Comparison of ENCODE assay signal across 8 cellular contexts in genomic region chr3:194137314-194138097, GRCh38. TPM values are rescaled to one million over a fixed set of nuclear protein-coding genes. Genes with fewer than 3 reads are reported as not detected.
A peak's percentile ranks its signal among the peaks of the same experiment; 100 is the strongest.
DNase-seq lines count a peak whose midpoint lies in the region; ATAC-seq and TF ChIP-seq lines count a peak whose summit lies in the region.

No MANE protein-coding gene starts in this region.

- peak; percentile 67 for TF ChIP-seq CTCF in GM13976 (IDR thresholded peaks at IDR 0.05; ENCODE audit: borderline replicate concordance, control extremely low read depth, extremely low read depth, insufficient read depth, missing control alignments)
- TF ChIP-seq CTCF in type B pancreatic cell (conservative IDR thresholded peaks at IDR 0.05) = peak; percentile 61

- H3K36me3 Mint-ChIP-seq in activated CD8-positive, alpha-beta memory T cell treated with anti-CD3 and anti-CD28 coated beads, Interleukin-2, amount 10 ng/mL, durations not matched to agents 7 days and 5 days = peaks cover 4% of the 10 kb centered on the region
- peaks cover 23% of the 10 kb centered on the region for H3K36me3 Mint-ChIP-seq in type B pancreatic cell

- peak; percentile 46 for ATAC-seq in HG02885 (IDR thresholded peaks at IDR 0.05; ENCODE audit: poor library complexity, unreplicated experiment)
- ATAC-seq in activated CD8-positive, alpha-beta memory T cell treated with anti-CD3 and anti-CD28 coated beads, Interleukin-2, amount 10 ng/mL, durations not matched to agents 7 days and 5 days = peak; percentile 31

- H3K4me3 Mint-ChIP-seq in activated CD8-positive, alpha-beta memory T cell treated with anti-CD3 and anti-CD28 coated beads, Interleukin-2, amount 10 ng/mL, durations not matched to agents 7 days and 5 days = peak overlapping the region; percentile 61
- H3K4me3 Mint-ChIP-seq in type B pancreatic cell = peak overlapping the region; percentile 97

- H3K9me3 Mint-ChIP-seq in activated CD8-positive, alpha-beta memory T cell treated with anti-CD3 and anti-CD28 coated beads, Interleukin-2, amount 10 ng/mL, durations not matched to agents 7 days and 5 days (ENCODE audit: low read depth) = no peaks in the 10 kb centered on the region
- H3K9me3 Mint-ChIP-seq in type B pancreatic cell = no peaks in the 10 kb centered on the region

- H2AFZ ChIP-seq in ACC112 (ENCODE audit: low read length, unreplicated experiment) = no peak overlapping the region

- H3K36me3 ChIP-seq in ACC112 (ENCODE audit: insufficient read depth, low read length) = no peaks in the 10 kb centered on the region
- H3K36me3 ChIP-seq in esophagus (ENCODE audit: control insufficient read depth in 2 of 2, insufficient read depth in 2 of 2, low read length in 1 of 2) = peaks cover 0 to 4% of the 10 kb centered on the region in 2 donors

- H3K9me3 ChIP-seq in esophagus (ENCODE audit: control insufficient read depth in 2 of 2, insufficient read depth in 1 of 2, low read depth in 1 of 2, low read length in 1 of 2) = no peaks in the 10 kb centered on the region

- peaks cover 45% of the 10 kb centered on the region for H3K4me1 Mint-ChIP-seq in activated CD8-positive, alpha-beta memory T cell treated with anti-CD3 and anti-CD28 coated beads, Interleukin-2, amount 10 ng/mL, durations not matched to agents 7 days and 5 days
- peaks cover 38% of the 10 kb centered on the region for H3K4me1 Mint-ChIP-seq in type B pancreatic cell (ENCODE audit: unreplicated experiment)

- WGBS in esophagus, 2 donors = 0% methylated on average over 51 to 62 of the region's 62 CpGs

- H3K79me2 ChIP-seq in ACC112 (ENCODE audit: control insufficient read depth, insufficient read depth, low read length, unreplicated experiment) = no peaks in the 10 kb centered on the region

- H3K27me3 ChIP-seq in ACC112 (ENCODE audit: insufficient read depth, low read length) = no peaks in the 10 kb centered on the region
- no peaks in the 10 kb centered on the region for H3K27me3 ChIP-seq in esophagus (ENCODE audit: control insufficient read depth in 1 of 2, insufficient read depth in 2 of 2, low read length in 2 of 2)

- H3K27ac ChIP-seq in ACC112 (ENCODE audit: low read depth, low read length) (peak overlapping the region; percentile 83), esophagus (ENCODE audit: low read depth in 2 of 2, low read length in 1 of 2) (peak overlapping the region; percentile 90 to 94)

- CTCF ChIA-PET in activated CD8-positive, alpha-beta memory T cell treated with anti-CD3 and anti-CD28 coated beads, Interleukin-2, amount 10 ng/mL, durations not matched to agents 7 days and 5 days (lab: Charles Lee) = interaction anchor here (1.1 to 5.7 kb wide), 5 partner anchors 118 to 467 kb away, joined by 3 to 38 read pairs (median 4); no protein-coding TSS in a partner anchor

- in situ Hi-C loops in GM13976 (cut with MboI; ENCODE audit: low sequenced_read_pairs, unreplicated experiment) = loop anchor here (10.0 to 25.0 kb wide), 2 partner anchors 177 to 350 kb away; no protein-coding TSS in a partner anchor

- H3K4me3 ChIP-seq in ACC112 (ENCODE audit: low read depth, low read length) (peak overlapping the region; percentile 81), esophagus (ENCODE audit: low read depth in 1 of 2, low read length in 2 of 2) (peak overlapping the region; percentile 67 to 82)

- H3K27me3 Mint-ChIP-seq in activated CD8-positive, alpha-beta memory T cell treated with anti-CD3 and anti-CD28 coated beads, Interleukin-2, amount 10 ng/mL, durations not matched to agents 7 days and 5 days = peaks cover 73% of the 10 kb centered on the region
- H3K27me3 Mint-ChIP-seq in type B pancreatic cell = peaks cover 7% of the 10 kb centered on the region

- H3K4me1 ChIP-seq in ACC112 (ENCODE audit: control insufficient read depth, insufficient read depth, low read length, unreplicated experiment) = peaks cover 24% of the 10 kb centered on the region
- peaks cover 0 to 6% of the 10 kb centered on the region in 2 donors for H3K4me1 ChIP-seq in esophagus (ENCODE audit: control insufficient read depth in 2 of 2, insufficient read depth in 2 of 2, low read length in 1 of 2)

- DNase-seq in GM13976 (ENCODE audit: low spot score) = peak; percentile 83
- peak; percentile 87 for DNase-seq in NCI-H2196 treated with DMSO at 0.1 percent for 48 hours (lab: John Stamatoyannopoulos, UW; ENCODE audit: unreplicated experiment)
- DNase-seq in activated CD8-positive, alpha-beta memory T cell treated with anti-CD3 and anti-CD28 coated beads, Interleukin-2, amount 10 ng/mL, durations not matched to agents 7 days and 5 days = peak; percentile 60
- peak; percentile 41 for DNase-seq in myocyte (ENCODE audit: low read depth)
- peak; percentile 78 for DNase-seq in type B pancreatic cell (ENCODE audit: extremely low spot score, unreplicated experiment)

- H3K27ac Mint-ChIP-seq in activated CD8-positive, alpha-beta memory T cell treated with anti-CD3 and anti-CD28 coated beads, Interleukin-2, amount 10 ng/mL, durations not matched to agents 7 days and 5 days = peak overlapping the region; percentile 63
- H3K27ac Mint-ChIP-seq in type B pancreatic cell = peak overlapping the region; percentile 96

RNA-seq across cellular contexts. Expression of gene HES1, which starts 1.6 kb away (rescaled TPM):
- under 1 TPM; 0.28 to 0.35 TPM for total RNA-seq in activated CD8-positive, alpha-beta memory T cell treated with anti-CD3 and anti-CD28 coated beads, Interleukin-2, amount 10 ng/mL, durations not matched to agents 7 days and 5 days
- polyA plus RNA-seq in esophagus = 10 to 100 TPM; 68.9 to 78.3 TPM
- total RNA-seq in myocyte = 5.5 and 9.0 TPM in 2 replicates
- polyA plus RNA-seq in myocyte (2012) = 8.0 TPM
- 100 and 180 TPM in 2 replicates for total RNA-seq in type B pancreatic cell (ENCODE audit: low replicate concordance)

Comparison
In these comparisons a context has a peak if more than half of its experiments do, and no peak if none do; other contexts are left out.
1. Peak in every context shown above with its lines: DNase-seq, ATAC-seq, H3K4me3 ChIP-seq and H3K27ac ChIP-seq.
2. RNA of gene HES1, which starts 1.6 kb away (total RNA-seq): 100 to 180 TPM in type B pancreatic cell; 5.5 to 9.0 TPM in myocyte and 0.28 to 0.35 TPM in activated CD8-positive, alpha-beta memory T cell treated with anti-CD3 and anti-CD28 coated beads, Interleukin-2, amount 10 ng/mL, durations not matched to agents 7 days and 5 days; every median in the first group is over 10 times any median in the second.